Comparison of ENCODE assay signal across 21 cellular contexts in the genomic region with DNA sequence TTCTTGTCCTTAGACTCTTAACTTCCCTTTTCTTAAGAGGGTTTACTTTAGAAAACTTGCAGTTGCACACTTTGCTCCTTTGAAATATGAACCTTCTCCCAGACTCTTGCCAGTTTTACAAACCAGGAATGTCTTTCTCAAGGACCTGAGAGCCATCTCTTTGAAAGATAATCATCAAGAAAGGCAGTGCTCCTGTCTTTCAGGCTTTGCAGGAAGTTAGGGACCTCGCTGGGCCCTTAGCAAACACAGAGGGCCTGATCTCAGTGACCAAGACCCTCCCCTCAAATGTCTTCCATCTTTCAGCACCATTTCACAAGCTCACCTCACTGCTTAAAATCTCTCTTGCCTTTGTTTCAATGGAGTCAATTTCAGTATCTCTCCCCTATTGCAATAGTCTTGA. TPM values are rescaled to one million over a fixed set of nuclear protein-coding genes. Genes with fewer than 3 reads are reported as not detected.
"Had no signal": no experiment of that assay in that cellular context is flagged by ENCODE, and none has a peak within 500 bp of the region (broad histone marks: within the 10 kb centered on the region; RNA-seq: fewer than 3 reads in every experiment).

No MANE protein-coding gene starts in this region.

- H3K79me2 ChIP-seq: parathyroid adenoma had no signal

- H3K4me3 ChIP-seq: left ventricle myocardium inferior, sigmoid colon, spleen, thyroid gland had no signal

- H3K27ac ChIP-seq: left ventricle myocardium inferior, parathyroid adenoma, sigmoid colon, spleen, thyroid gland, VCaP had no signal

- H3K36me3 ChIP-seq: left ventricle myocardium inferior, sigmoid colon, spleen, thyroid gland had no signal

- H3K9me3 ChIP-seq: left ventricle myocardium inferior, sigmoid colon, spleen, thyroid gland had no signal

- H3K9ac ChIP-seq: parathyroid adenoma had no signal

- ATAC-seq: activated T-cell treated with anti-CD3 and anti-CD28 coated beads, Interleukin-2, amount 50 U/mL, for 72 hours; effector memory CD8-positive, alpha-beta T cell; naive thymus-derived CD8-positive, alpha-beta T cell; T-helper 17 cell had no signal

- H2AFZ ChIP-seq: parathyroid adenoma had no signal

- H3K4me1 ChIP-seq: left ventricle myocardium inferior, parathyroid adenoma, sigmoid colon, spleen, thyroid gland had no signal

- DNase-seq: activated CD4-positive, alpha-beta T cell treated with anti-CD3 and anti-CD28 coated beads for 1 hour; activated CD8-positive, alpha-beta memory T cell treated with anti-CD3 and anti-CD28 coated beads for 24 hours; activated effector memory CD4-positive, alpha-beta T cell treated with anti-CD3 and anti-CD28 coated beads, Interleukin-2, amount 50 U/mL, for 16 hours; activated naive CD4-positive, alpha-beta T cell treated with anti-CD3 and anti-CD28 coated beads, Interleukin-2, amount 50 U/mL, for 16 hours; activated T-cell treated with anti-CD3 and anti-CD28 coated beads, Interleukin-2, amount 50 U/mL, for 72 hours; aorta; dermis blood vessel endothelial cell; effector memory CD8-positive, alpha-beta T cell; kidney glomerular epithelial cell; left ventricle myocardium inferior; mammary epithelial cell; naive thymus-derived CD8-positive, alpha-beta T cell; sigmoid colon; spleen; stimulated activated naive CD4-positive, alpha-beta T cell; T-helper 17 cell; thyroid gland had no signal

- H3K27me3 ChIP-seq: sigmoid colon, thyroid gland had no signal

RNA-seq across cellular contexts. Expression of a gene that starts 32.0 kb away (rescaled TPM):
- total RNA-seq: dermis blood vessel endothelial cell, fibroblast of villous mesenchyme, left ventricle myocardium inferior, mammary epithelial cell, renal cortical epithelial cell, thyroid gland had no signal
- polyA plus RNA-seq: mammary epithelial cell; naive thymus-derived CD8-positive, alpha-beta T cell had no signal
